In genomic region chr13:24203726-24204295, GRCh38 we compare ENCODE assay signal across 10 cellular contexts. TPM values are rescaled to one million over a fixed set of nuclear protein-coding genes. Genes with fewer than 3 reads are reported as not detected.
DNase-seq lines count a peak whose midpoint lies in the region; ATAC-seq and TF ChIP-seq lines count a peak whose summit lies in the region.
"Had no signal": no experiment of that assay in that cellular context is flagged by ENCODE, and none has a peak within 500 bp of the region (broad histone marks: within the 10 kb centered on the region; RNA-seq: fewer than 3 reads in every experiment).

No MANE protein-coding gene starts in this region.

- TF ChIP-seq EP300 in upper lobe of left lung (IDR thresholded peaks at IDR 0.05), result no peak

- TF ChIP-seq CTCF in NB4 (IDR thresholded peaks at IDR 0.05; ENCODE audit: low read depth, low read length) (no peak), upper lobe of left lung (IDR thresholded peaks at IDR 0.05) (no peak)

- H3K9me3 ChIP-seq in BLaER1 treated with 17β-estradiol and CSF1 and Interleukin-3, amounts not matched to agents 10 nM and 100 nM (replicated peaks in 1 of 11), result no peaks in the 10 kb centered on the region
- no peaks in the 10 kb centered on the region for H3K9me3 ChIP-seq in upper lobe of left lung
- H3K9me3 ChIP-seq: thyroid gland had no signal

- H3K4me2 ChIP-seq in BLaER1 treated with 17β-estradiol and CSF1 and Interleukin-3, amounts not matched to agents 10 nM and 100 nM, result peak overlapping the region; percentile 51 to 89 (median 80)

- ATAC-seq in GM18511 (IDR thresholded peaks at IDR 0.05; ENCODE audit: unreplicated experiment) (peak; percentile 82), HG03045 (IDR thresholded peaks at IDR 0.05; ENCODE audit: unreplicated experiment) (no peak), upper lobe of left lung (ENCODE audit: low FRiP score in 2 of 2) (no peak)

- H4K20me1 ChIP-seq in BLaER1 treated with 17β-estradiol and CSF1 and Interleukin-3, amounts not matched to agents 10 nM and 100 nM, result no peaks in the 10 kb centered on the region

- WGBS in upper lobe of left lung, 2 donors, result 40 to 42% methylated on average over 2 of the region's 2 CpGs

- peak overlapping the region in 5 of 10 experiments; percentile 2 to 34 (median 25); a peak in 6 of 20 replicates for H3K4me3 ChIP-seq in BLaER1 treated with 17β-estradiol and CSF1 and Interleukin-3, amounts not matched to agents 10 nM and 100 nM
- H3K4me3 ChIP-seq in NB4 (ENCODE audit: low read depth, low read length) (peak overlapping the region; percentile 3), upper lobe of left lung (no peak overlapping the region)
- H3K4me3 ChIP-seq: thyroid gland had no signal

- peaks cover 21 to 44% (median 42%) of the 10 kb centered on the region in 10 experiments for H3K4me1 ChIP-seq in BLaER1 treated with 17β-estradiol and CSF1 and Interleukin-3, amounts not matched to agents 10 nM and 100 nM
- peaks cover 10 to 27% (median 16%) of the 10 kb centered on the region in 4 donors for H3K4me1 ChIP-seq in upper lobe of left lung

- H3K9ac ChIP-seq in BLaER1 treated with 17β-estradiol and CSF1 and Interleukin-3, amounts not matched to agents 10 nM and 100 nM, result peak overlapping the region in 7 of 11 experiments; percentile 11 to 45 (median 32); a peak in 10 of 22 replicates

- H3K27me3 ChIP-seq in BLaER1 treated with 17β-estradiol and CSF1 and Interleukin-3, amounts not matched to agents 10 nM and 100 nM, result no peaks in the 10 kb centered on the region
- no peaks in the 10 kb centered on the region for H3K27me3 ChIP-seq in upper lobe of left lung
- H3K27me3 ChIP-seq: thyroid gland had no signal

- no peak for TF ChIP-seq POLR2A in NB4 (IDR thresholded peaks at IDR 0.05; ENCODE audit: extremely low read depth, insufficient read length)
- no peak for TF ChIP-seq POLR2A in upper lobe of left lung (IDR thresholded peaks at IDR 0.05)

- no peaks in the 10 kb centered on the region for H3K36me3 ChIP-seq in BLaER1 treated with 17β-estradiol and CSF1 and Interleukin-3, amounts not matched to agents 10 nM and 100 nM
- no peaks in the 10 kb centered on the region for H3K36me3 ChIP-seq in upper lobe of left lung
- H3K36me3 ChIP-seq: thyroid gland had no signal

- peak overlapping the region in 8 of 11 experiments; percentile 14 to 64 (median 56); a peak in 14 of 22 replicates for H3K27ac ChIP-seq in BLaER1 treated with 17β-estradiol and CSF1 and Interleukin-3, amounts not matched to agents 10 nM and 100 nM
- H3K27ac ChIP-seq in upper lobe of left lung, result no peak overlapping the region
- H3K27ac ChIP-seq: thyroid gland had no signal

- DNase-seq in NB4 (ENCODE audit: low read depth) (peak; percentile 79), left kidney (ENCODE audit: low read depth, low spot score) (peak; percentile 54), upper lobe of left lung (no peak), NCI-H345 (lab: John Stamatoyannopoulos, UW) (no peak), LoVo (ENCODE audit: low spot score) (no peak)
- DNase-seq: stimulated activated CD4-positive, alpha-beta T cell treated with anti-CD3 and anti-CD28 coated beads, Interleukin-15, amount 100 ng/mL, for 24 hours; thyroid gland had no signal

RNA-seq across cellular contexts. Expression of gene SPATA13, which starts 43.3 kb away (rescaled TPM):
- 10 to 100 TPM; 31.2 to 77.5 (median 49.2) TPM for total RNA-seq in upper lobe of left lung

Comparison
In these comparisons a context has a peak if more than half of its experiments do, and no peak if none do; other contexts are left out.
1. H3K27ac ChIP-seq: peak in BLaER1 treated with 17β-estradiol and CSF1 and Interleukin-3, amounts not matched to agents 10 nM and 100 nM (8 of 11); none in upper lobe of left lung (0 of 4).
2. DNase-seq: peak in NB4 (single experiment) and left kidney (single experiment); none in upper lobe of left lung (0 of 2), NCI-H345 (single experiment) and LoVo (single experiment).